17 cellular contexts compared by ENCODE assay signal in the genomic region with DNA sequence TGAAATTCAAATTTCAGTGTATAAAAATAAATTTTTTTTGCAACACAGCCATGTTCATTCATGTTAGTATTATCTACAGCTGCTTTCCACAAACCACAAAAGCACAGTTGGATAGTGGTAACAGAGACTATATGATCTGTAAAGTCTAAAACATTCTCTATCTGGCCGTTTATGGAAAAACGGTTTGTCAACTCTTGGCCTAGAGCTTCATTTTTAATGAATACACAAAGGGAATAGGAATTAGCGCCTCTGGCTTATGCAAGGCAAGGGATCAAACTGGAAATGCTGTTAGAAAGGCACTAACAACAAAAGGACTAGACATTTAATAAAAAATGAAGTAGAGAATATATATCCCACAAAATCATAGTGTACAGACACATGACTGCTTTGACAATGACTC.
DNase-seq lines count a peak whose midpoint lies in the region; ATAC-seq and TF ChIP-seq lines count a peak whose summit lies in the region.
"Had no signal": no experiment of that assay in that cellular context is flagged by ENCODE, and none has a peak within 500 bp of the region (broad histone marks: within the 10 kb centered on the region; RNA-seq: fewer than 3 reads in every experiment).

No MANE protein-coding gene starts in this region.

- H3K4me1 ChIP-seq in SJCRH30 = peaks cover 19% of the 10 kb centered on the region
- no peaks in the 10 kb centered on the region for H3K4me1 ChIP-seq in right lobe of liver

- H3K9me3 ChIP-seq in SJCRH30 (replicated peaks) = no peaks in the 10 kb centered on the region; the same call in 1 of the 2 replicates
- H3K9me3 ChIP-seq in right lobe of liver = no peaks in the 10 kb centered on the region

- H3K4me3 ChIP-seq in SJCRH30 (no peak overlapping the region), right lobe of liver (no peak overlapping the region)
- H3K4me3 ChIP-seq: PC-9 had no signal

- TF ChIP-seq CTCF in mesothelial cell of epicardium (IDR thresholded peaks at IDR 0.05; ENCODE audit: unreplicated experiment) (no peak), right lobe of liver (IDR thresholded peaks at IDR 0.05) (no peak), glutamatergic neuron (IDR thresholded peaks at IDR 0.05; ENCODE audit: partially characterized antibody, unreplicated experiment) (no peak)

- no peaks in the 10 kb centered on the region for H3K27me3 ChIP-seq in SJCRH30
- no peaks in the 10 kb centered on the region for H3K27me3 ChIP-seq in right lobe of liver

- intact Hi-C loops in right lobe of liver (cut with DNase I) = no loop called here

- H3K4me1 Mint-ChIP-seq in mesothelial cell of epicardium (peaks cover 19% of the 10 kb centered on the region), glutamatergic neuron (ENCODE audit: low read depth, unreplicated experiment) (peaks cover 8% of the 10 kb centered on the region)

- in situ Hi-C loops in ACHN (cut with HindIII; ENCODE audit: low pct_ligation_motif_present, low pct_unique_long_range_greater_than_20kb, low sequenced_read_pairs) = no loop called here

- H3K36me3 Mint-ChIP-seq in mesothelial cell of epicardium = peaks cover 41% of the 10 kb centered on the region
- H3K36me3 Mint-ChIP-seq in glutamatergic neuron (ENCODE audit: unreplicated experiment) = peaks cover 13% of the 10 kb centered on the region

- 81% methylated on average over 3 of the region's 3 CpGs for WGBS in right lobe of liver (ENCODE audit: insufficient coverage, low coverage, low lambda C conversion rate, missing lambda C conversion rate)

- no peaks in the 10 kb centered on the region for H3K27me3 Mint-ChIP-seq in mesothelial cell of epicardium (ENCODE audit: low read depth)
- no peaks in the 10 kb centered on the region for H3K27me3 Mint-ChIP-seq in glutamatergic neuron (ENCODE audit: unreplicated experiment)
- H3K27me3 Mint-ChIP-seq: B cell had no signal

- H3K27ac ChIP-seq in SJCRH30 (peak overlapping the region; percentile 34), substantia nigra (ENCODE audit: low read depth, low read length, poor library complexity, severe bottlenecking) (peak overlapping the region; percentile 36), right lobe of liver (no peak overlapping the region)
- H3K27ac ChIP-seq: PC-9 had no signal

- H3K36me3 ChIP-seq in SJCRH30 = no peaks in the 10 kb centered on the region; the same call in 1 of the 2 replicates
- no peaks in the 10 kb centered on the region for H3K36me3 ChIP-seq in right lobe of liver

- no peak for ATAC-seq in right lobe of liver

- DNase-seq in SJCRH30 (peak in 1 of 2 experiments; percentile 56), fibroblast of peridontal ligament (ENCODE audit: extremely low read depth) (peak; percentile 37), mesothelial cell of epicardium (ENCODE audit: low spot score in 2 of 2, unreplicated experiment in 2 of 2) (no peak), substantia nigra (lab: John Stamatoyannopoulos, UW) (peak in 1 of 49 donors; percentile 16), right lobe of liver (no peak), ACHN (no peak), glutamatergic neuron (no peak)
- no peak for DNase-seq in activated CD4-positive, alpha-beta T cell treated with anti-CD3 and anti-CD28 coated beads for 48 hours
- DNase-seq: COR-L47, DMS 273 treated with DMSO at 0.1 percent for 48 hours, KG1, MV-4-11, NCI-H1694 treated with DMSO at 0.1 percent for 48 hours, NCI-H345, NCI-H524 treated with DMSO at 0.1 percent for 48 hours, PC-9 had no signal

- TF ChIP-seq POLR2A in right lobe of liver (IDR thresholded peaks at IDR 0.05) = no peak

- H3K27ac Mint-ChIP-seq in mesothelial cell of epicardium (peak overlapping the region; percentile 80), glutamatergic neuron (ENCODE audit: unreplicated experiment) (no peak overlapping the region)
- H3K27ac Mint-ChIP-seq: B cell had no signal

- H3K4me3 Mint-ChIP-seq in mesothelial cell of epicardium (no peak overlapping the region), glutamatergic neuron (ENCODE audit: unreplicated experiment) (no peak overlapping the region)
- H3K4me3 Mint-ChIP-seq: B cell had no signal

- peaks cover 30% of the 10 kb centered on the region for H3K9me3 Mint-ChIP-seq in mesothelial cell of epicardium
- H3K9me3 Mint-ChIP-seq in glutamatergic neuron (ENCODE audit: unreplicated experiment) = peaks cover 2% of the 10 kb centered on the region

Comparison
In these comparisons a context has a peak if more than half of its experiments do, and no peak if none do; other contexts are left out.
1. H3K27ac ChIP-seq: peak in SJCRH30 (single experiment) and substantia nigra (single experiment); none in right lobe of liver (0 of 3).